22 cellular contexts compared by ENCODE assay signal in genomic region chr20:51431321-51431720, GRCh38.
DNase-seq lines count a peak whose midpoint lies in the region; ATAC-seq and TF ChIP-seq lines count a peak whose summit lies in the region.
"Had no signal": no experiment of that assay in that cellular context is flagged by ENCODE, and none has a peak within 500 bp of the region (broad histone marks: within the 10 kb centered on the region; RNA-seq: fewer than 3 reads in every experiment).

No MANE protein-coding gene starts in this region.

- peaks cover 0 to 25% (median 7%) of the 10 kb centered on the region in 11 experiments; a peak in 7 of 22 replicates for H3K36me3 ChIP-seq in BLaER1 treated with 17β-estradiol and CSF1 and Interleukin-3, amounts not matched to agents 10 nM and 100 nM
- peaks cover 15% of the 10 kb centered on the region for H3K36me3 ChIP-seq in right atrium auricular region
- H3K36me3 ChIP-seq: SJSA1 had no signal

- H3K27me3 ChIP-seq in BLaER1 treated with 17β-estradiol and CSF1 and Interleukin-3, amounts not matched to agents 10 nM and 100 nM, result no peaks in the 10 kb centered on the region
- no peaks in the 10 kb centered on the region for H3K27me3 ChIP-seq in right atrium auricular region
- H3K27me3 ChIP-seq: SJSA1 had no signal

- peak overlapping the region; percentile 89 to 94 (median 91) for H3K27ac Mint-ChIP-seq in immature natural killer cell

- H3K9me3 Mint-ChIP-seq in immature natural killer cell, result no peaks in the 10 kb centered on the region
- H3K9me3 Mint-ChIP-seq: activated T-cell treated with anti-CD3 and anti-CD28 coated beads, Interleukin-2, amount 50 U/mL, for 4 hours; naive B cell had no signal

- H3K36me3 Mint-ChIP-seq in immature natural killer cell, result peaks cover 21 to 67% (median 33%) of the 10 kb centered on the region in 3 donors

- H3K4me1 ChIP-seq in BLaER1 treated with 17β-estradiol and CSF1 and Interleukin-3, amounts not matched to agents 10 nM and 100 nM, result peaks cover 24 to 88% (median 85%) of the 10 kb centered on the region in 10 experiments
- peaks cover 0 to 18% of the 10 kb centered on the region in 2 donors for H3K4me1 ChIP-seq in right atrium auricular region

- peaks cover 69 to 85% of the 10 kb centered on the region in 2 donors for H3K4me1 Mint-ChIP-seq in immature natural killer cell

- peaks cover 0 to 17% (median 0%) of the 10 kb centered on the region in 11 experiments; a peak in 3 of 22 replicates for H4K20me1 ChIP-seq in BLaER1 treated with 17β-estradiol and CSF1 and Interleukin-3, amounts not matched to agents 10 nM and 100 nM

- peak overlapping the region; percentile 30 to 90 (median 84) for H3K4me2 ChIP-seq in BLaER1 treated with 17β-estradiol and CSF1 and Interleukin-3, amounts not matched to agents 10 nM and 100 nM
- H3K4me2 ChIP-seq: PC-9 had no signal

- ATAC-seq in HG02571 (IDR thresholded peaks at IDR 0.05; ENCODE audit: unreplicated experiment), result no peak
- ATAC-seq: HCT116 had no signal

- H3K4me3 ChIP-seq in BLaER1 treated with 17β-estradiol and CSF1 and Interleukin-3, amounts not matched to agents 10 nM and 100 nM, result no peak overlapping the region; a peak in 1 of 20 replicates
- no peak overlapping the region for H3K4me3 ChIP-seq in right atrium auricular region
- H3K4me3 ChIP-seq: lung, PC-9, SJSA1, skin epidermis had no signal

- peak overlapping the region in 6 of 11 experiments; percentile 2 to 54 (median 44); a peak in 10 of 22 replicates for H3K9ac ChIP-seq in BLaER1 treated with 17β-estradiol and CSF1 and Interleukin-3, amounts not matched to agents 10 nM and 100 nM

- peak overlapping the region; percentile 62 to 74 (median 71) for H3K4me3 Mint-ChIP-seq in immature natural killer cell
- H3K4me3 Mint-ChIP-seq: activated T-cell treated with anti-CD3 and anti-CD28 coated beads, Interleukin-2, amount 50 U/mL, for 4 hours had no signal

- H3K27me3 Mint-ChIP-seq in immature natural killer cell (ENCODE audit: low read depth in 3 of 3), result peaks cover 5 to 45% (median 13%) of the 10 kb centered on the region in 3 donors
- H3K27me3 Mint-ChIP-seq: naive B cell had no signal

- no peak for TF ChIP-seq CTCF in right atrium auricular region (IDR thresholded peaks at IDR 0.05)

- peak overlapping the region in 6 of 11 experiments; percentile 31 to 73 (median 59); a peak in 10 of 22 replicates for H3K27ac ChIP-seq in BLaER1 treated with 17β-estradiol and CSF1 and Interleukin-3, amounts not matched to agents 10 nM and 100 nM
- no peak overlapping the region for H3K27ac ChIP-seq in right atrium auricular region
- H3K27ac ChIP-seq: PC-9, SJSA1 had no signal

- DNase-seq in CMK (ENCODE audit: low read depth), result peak; percentile 49
- DNase-seq in UCSD-AML1 (lab: John Stamatoyannopoulos, UW; ENCODE audit: unreplicated experiment), result peak; percentile 72
- peak in 2 of 3 donors; percentile 36 to 38 for DNase-seq in immature natural killer cell
- DNase-seq in superior temporal gyrus (ENCODE audit: extremely low spot score), result no peak
- no peak for DNase-seq in NCI-H2196 treated with DMSO at 0.1 percent for 48 hours (lab: John Stamatoyannopoulos, UW; ENCODE audit: unreplicated experiment)
- DNase-seq in right atrium auricular region (ENCODE audit: low spot score), result no peak
- DNase-seq: activated CD4-positive, alpha-beta T cell treated with anti-CD3 and anti-CD28 coated beads for 1 hour; activated T-cell treated with anti-CD3 and anti-CD28 coated beads, Interleukin-2, amount 50 U/mL, for 4 hours; caudate nucleus; effector CD8-positive, alpha-beta T cell; naive B cell; NCI-H1436; NCI-H2171 treated with DMSO at 0.1 percent for 48 hours; NCI-H774; PC-9; stimulated activated CD4-positive, alpha-beta T cell treated with anti-CD3 and anti-CD28 coated beads, Interleukin-4, amount 100 ng/mL, for 1 hour had no signal

- no peaks in the 10 kb centered on the region for H3K9me3 ChIP-seq in BLaER1 treated with 17β-estradiol and CSF1 and Interleukin-3, amounts not matched to agents 10 nM and 100 nM (replicated peaks in 1 of 11)
- H3K9me3 ChIP-seq in right atrium auricular region, result no peaks in the 10 kb centered on the region
- H3K9me3 ChIP-seq: SJSA1 had no signal

Comparison
In these comparisons a context has a peak if more than half of its experiments do, and no peak if none do; other contexts are left out.
1. H3K27ac ChIP-seq: peak in BLaER1 treated with 17β-estradiol and CSF1 and Interleukin-3, amounts not matched to agents 10 nM and 100 nM (6 of 11); none in right atrium auricular region (0 of 2).
2. DNase-seq: peak in CMK (single experiment), UCSD-AML1 (single experiment) and immature natural killer cell (2 of 3); none in superior temporal gyrus (single experiment), NCI-H2196 treated with DMSO at 0.1 percent for 48 hours (single experiment) and right atrium auricular region (single experiment).